In genomic region chr9:123834907-123835562, GRCh38 we compare ENCODE assay signal across 8 cellular contexts.
A peak's percentile ranks its signal among the peaks of the same experiment; 100 is the strongest.
DNase-seq lines count a peak whose midpoint lies in the region; ATAC-seq and TF ChIP-seq lines count a peak whose summit lies in the region.

No MANE protein-coding gene starts in this region.

- H3K27me3 ChIP-seq in sigmoid colon: no peaks in the 10 kb centered on the region

- no peak for TF ChIP-seq POLR2A in sigmoid colon (IDR thresholded peaks at IDR 0.05)

- ATAC-seq in GM19395 (IDR thresholded peaks at IDR 0.05; ENCODE audit: unreplicated experiment): peak; percentile 88

- TF ChIP-seq EP300 in sigmoid colon (IDR thresholded peaks at IDR 0.05): no peak

- CTCF ChIA-PET in HEK293T (lab: Yijun Ruan, JAX): interaction anchor here (0.6 kb wide), 1 partner anchor 31 kb away, joined by 5 read pairs; no protein-coding TSS in a partner anchor

- POLR2A ChIA-PET in HEK293T (lab: Yijun Ruan, JAX): no interaction called here

- intact Hi-C loops in sigmoid colon (cut with DNase I): no loop called here

- peaks cover 0 to 11% (median 3%) of the 10 kb centered on the region in 4 donors for H3K4me1 ChIP-seq in sigmoid colon

- no peak overlapping the region for H3K27ac ChIP-seq in sigmoid colon

- peak; percentile 50 for DNase-seq in Ammon's horn (ENCODE audit: low spot score)
- DNase-seq in NOMO-1 treated with dmso at 0.1 percent for 144 hours (lab: John Stamatoyannopoulos, UW; ENCODE audit: unreplicated experiment): peak; percentile 29
- DNase-seq in foreskin fibroblast: peak; percentile 34 to 49
- peak; percentile 35 for DNase-seq in superior temporal gyrus (ENCODE audit: extremely low spot score)
- no peak for DNase-seq in sigmoid colon
- DNase-seq in HEK293T (ENCODE audit: extremely low spot score): no peak
- DNase-seq in NCI-H2107 (lab: John Stamatoyannopoulos, UW): no peak

- TF ChIP-seq CTCF in foreskin fibroblast (IDR thresholded peaks at IDR 0.05; ENCODE audit: low read depth, low read length) (no peak), sigmoid colon (IDR thresholded peaks at IDR 0.05) (no peak)

- 28 to 71% methylated on average over 7 of the region's 7 CpGs for WGBS in sigmoid colon, 2 donors

- H3K36me3 ChIP-seq in sigmoid colon: no peaks in the 10 kb centered on the region

- peaks cover 0 to under 1% (median 0%) of the 10 kb centered on the region in 4 donors for H3K9me3 ChIP-seq in sigmoid colon

- H3K4me3 ChIP-seq in foreskin fibroblast (ENCODE audit: low read depth in 1 of 2, low read length in 2 of 2): peak overlapping the region; percentile 9 to 34
- no peak overlapping the region for H3K4me3 ChIP-seq in sigmoid colon

TF ChIP-seq in HEK293T, 16 proteins besides CTCF, POLR2A, EP300 and RAD21:
- TF ChIP-seq LEF1 (IDR thresholded peaks at IDR 0.05; ENCODE audit: borderline replicate concordance): no peak
- no peak for TF ChIP-seq PKNOX1 (IDR thresholded peaks at IDR 0.05)

Comparison
In these comparisons a context has a peak if more than half of its experiments do, and no peak if none do; other contexts are left out.
1. DNase-seq: peak in Ammon's horn (single experiment), NOMO-1 treated with dmso at 0.1 percent for 144 hours (single experiment), foreskin fibroblast (2 of 2) and superior temporal gyrus (single experiment); none in sigmoid colon (single experiment), HEK293T (single experiment) and NCI-H2107 (single experiment).
2. H3K4me3 ChIP-seq: peak in foreskin fibroblast (2 of 2); none in sigmoid colon (0 of 4).